ENCODE assay signal across 1 cellular context in genomic region chr4:121898150-121898549, GRCh38.
TF ChIP-seq lines count a peak whose summit lies in the region.

No MANE protein-coding gene starts in this region.

TF ChIP-seq in GM12878, 131 proteins besides CTCF, POLR2A, EP300 and RAD21:
- TF ChIP-seq IKZF1 (conservative IDR thresholded peaks at IDR 0.05), result no peak
- no peak for TF ChIP-seq GATAD2B (conservative IDR thresholded peaks at IDR 0.05; ENCODE audit: low read depth)
- TF ChIP-seq JUNB (IDR thresholded peaks at IDR 0.05), result no peak
- TF ChIP-seq, protein P1, sequence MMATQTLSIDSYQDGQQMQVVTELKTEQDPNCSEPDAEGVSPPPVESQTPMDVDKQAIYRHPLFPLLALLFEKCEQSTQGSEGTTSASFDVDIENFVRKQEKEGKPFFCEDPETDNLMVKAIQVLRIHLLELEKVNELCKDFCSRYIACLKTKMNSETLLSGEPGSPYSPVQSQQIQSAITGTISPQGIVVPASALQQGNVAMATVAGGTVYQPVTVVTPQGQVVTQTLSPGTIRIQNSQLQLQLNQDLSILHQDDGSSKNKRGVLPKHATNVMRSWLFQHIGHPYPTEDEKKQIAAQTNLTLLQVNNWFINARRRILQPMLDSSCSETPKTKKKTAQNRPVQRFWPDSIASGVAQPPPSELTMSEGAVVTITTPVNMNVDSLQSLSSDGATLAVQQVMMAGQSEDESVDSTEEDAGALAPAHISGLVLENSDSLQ (IDR thresholded peaks at IDR 0.05), result no peak
- TF ChIP-seq EED (IDR thresholded peaks at IDR 0.05; ENCODE audit: low read depth), result no peak
- TF ChIP-seq POLR2AphosphoS5 (IDR thresholded peaks at IDR 0.05; ENCODE audit: low read length), result no peak
- no peak for TF ChIP-seq CEBPB (IDR thresholded peaks at IDR 0.05; ENCODE audit: borderline replicate concordance in 1 of 2, low read depth in 2 of 2, low read length in 2 of 2)
- TF ChIP-seq ESRRA (IDR thresholded peaks at IDR 0.05; ENCODE audit: low read length), result no peak
- TF ChIP-seq, protein P2, sequence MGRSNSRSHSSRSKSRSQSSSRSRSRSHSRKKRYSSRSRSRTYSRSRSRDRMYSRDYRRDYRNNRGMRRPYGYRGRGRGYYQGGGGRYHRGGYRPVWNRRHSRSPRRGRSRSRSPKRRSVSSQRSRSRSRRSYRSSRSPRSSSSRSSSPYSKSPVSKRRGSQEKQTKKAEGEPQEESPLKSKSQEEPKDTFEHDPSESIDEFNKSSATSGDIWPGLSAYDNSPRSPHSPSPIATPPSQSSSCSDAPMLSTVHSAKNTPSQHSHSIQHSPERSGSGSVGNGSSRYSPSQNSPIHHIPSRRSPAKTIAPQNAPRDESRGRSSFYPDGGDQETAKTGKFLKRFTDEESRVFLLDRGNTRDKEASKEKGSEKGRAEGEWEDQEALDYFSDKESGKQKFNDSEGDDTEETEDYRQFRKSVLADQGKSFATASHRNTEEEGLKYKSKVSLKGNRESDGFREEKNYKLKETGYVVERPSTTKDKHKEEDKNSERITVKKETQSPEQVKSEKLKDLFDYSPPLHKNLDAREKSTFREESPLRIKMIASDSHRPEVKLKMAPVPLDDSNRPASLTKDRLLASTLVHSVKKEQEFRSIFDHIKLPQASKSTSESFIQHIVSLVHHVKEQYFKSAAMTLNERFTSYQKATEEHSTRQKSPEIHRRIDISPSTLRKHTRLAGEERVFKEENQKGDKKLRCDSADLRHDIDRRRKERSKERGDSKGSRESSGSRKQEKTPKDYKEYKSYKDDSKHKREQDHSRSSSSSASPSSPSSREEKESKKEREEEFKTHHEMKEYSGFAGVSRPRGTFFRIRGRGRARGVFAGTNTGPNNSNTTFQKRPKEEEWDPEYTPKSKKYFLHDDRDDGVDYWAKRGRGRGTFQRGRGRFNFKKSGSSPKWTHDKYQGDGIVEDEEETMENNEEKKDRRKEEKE (IDR thresholded peaks at IDR 0.05), result no peak
- no peak for TF ChIP-seq KLF5 (IDR thresholded peaks at IDR 0.05; ENCODE audit: partially characterized antibody)
- TF ChIP-seq ZNF207 (IDR thresholded peaks at IDR 0.05; ENCODE audit: borderline replicate concordance), result no peak
- TF ChIP-seq E2F4 (IDR thresholded peaks at IDR 0.05; ENCODE audit: low read depth, low read length), result no peak
- TF ChIP-seq PAX5 (IDR thresholded peaks at IDR 0.05; ENCODE audit: borderline replicate concordance, low read depth, low read length), result no peak
